In the genomic region with DNA sequence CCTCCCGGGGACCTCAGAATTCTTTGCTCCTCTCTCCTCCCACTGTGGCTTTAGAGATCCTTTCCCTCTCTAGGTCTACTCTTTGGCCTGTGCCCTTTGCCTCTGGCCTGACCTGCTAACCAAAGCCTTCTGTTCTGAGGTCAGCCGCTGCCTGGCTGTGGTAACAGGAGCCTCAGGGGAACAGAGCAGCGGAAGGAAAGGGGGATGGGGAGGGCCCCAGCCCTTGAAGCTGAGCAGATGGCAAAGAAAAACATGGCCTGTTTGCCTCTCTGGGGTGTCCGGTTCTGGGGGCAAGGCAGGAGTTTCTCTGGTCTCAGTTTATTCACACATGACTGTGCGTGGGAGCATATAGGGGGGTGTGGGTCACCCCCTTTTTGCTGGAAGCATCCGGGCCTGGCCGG, we compare ENCODE assay signal across 1 cellular context.
A peak's percentile ranks its signal among the peaks of the same experiment; 100 is the strongest.
TF ChIP-seq lines count a peak whose summit lies in the region.

No MANE protein-coding gene starts in this region.

TF ChIP-seq in HepG2, 621 proteins besides CTCF, POLR2A, EP300 and RAD21 (continued from another document and continues in another):
- TF ChIP-seq, protein P1, sequence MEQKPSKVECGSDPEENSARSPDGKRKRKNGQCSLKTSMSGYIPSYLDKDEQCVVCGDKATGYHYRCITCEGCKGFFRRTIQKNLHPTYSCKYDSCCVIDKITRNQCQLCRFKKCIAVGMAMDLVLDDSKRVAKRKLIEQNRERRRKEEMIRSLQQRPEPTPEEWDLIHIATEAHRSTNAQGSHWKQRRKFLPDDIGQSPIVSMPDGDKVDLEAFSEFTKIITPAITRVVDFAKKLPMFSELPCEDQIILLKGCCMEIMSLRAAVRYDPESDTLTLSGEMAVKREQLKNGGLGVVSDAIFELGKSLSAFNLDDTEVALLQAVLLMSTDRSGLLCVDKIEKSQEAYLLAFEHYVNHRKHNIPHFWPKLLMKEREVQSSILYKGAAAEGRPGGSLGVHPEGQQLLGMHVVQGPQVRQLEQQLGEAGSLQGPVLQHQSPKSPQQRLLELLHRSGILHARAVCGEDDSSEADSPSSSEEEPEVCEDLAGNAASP (CRISPR knock-in tag; IDR thresholded peaks at IDR 0.05; ENCODE audit: borderline replicate concordance) = peak; percentile 95
- TF ChIP-seq, protein P2, sequence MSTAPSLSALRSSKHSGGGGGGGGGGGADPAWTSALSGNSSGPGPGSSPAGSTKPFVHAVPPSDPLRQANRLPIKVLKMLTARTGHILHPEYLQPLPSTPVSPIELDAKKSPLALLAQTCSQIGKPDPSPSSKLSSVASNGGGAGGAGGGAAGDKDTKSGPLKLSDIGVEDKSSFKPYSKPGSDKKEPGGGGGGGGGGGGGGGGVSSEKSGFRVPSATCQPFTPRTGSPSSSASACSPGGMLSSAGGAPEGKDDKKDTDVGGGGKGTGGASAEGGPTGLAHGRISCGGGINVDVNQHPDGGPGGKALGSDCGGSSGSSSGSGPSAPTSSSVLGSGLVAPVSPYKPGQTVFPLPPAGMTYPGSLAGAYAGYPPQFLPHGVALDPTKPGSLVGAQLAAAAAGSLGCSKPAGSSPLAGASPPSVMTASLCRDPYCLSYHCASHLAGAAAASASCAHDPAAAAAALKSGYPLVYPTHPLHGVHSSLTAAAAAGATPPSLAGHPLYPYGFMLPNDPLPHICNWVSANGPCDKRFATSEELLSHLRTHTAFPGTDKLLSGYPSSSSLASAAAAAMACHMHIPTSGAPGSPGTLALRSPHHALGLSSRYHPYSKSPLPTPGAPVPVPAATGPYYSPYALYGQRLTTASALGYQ (CRISPR knock-in tag; IDR thresholded peaks at IDR 0.05) = peak; percentile 37; the same call in 1 of the 2 replicates
- TF ChIP-seq POGZ (CRISPR knock-in tag; IDR thresholded peaks at IDR 0.05) = peak; percentile 68
- TF ChIP-seq, protein P3, sequence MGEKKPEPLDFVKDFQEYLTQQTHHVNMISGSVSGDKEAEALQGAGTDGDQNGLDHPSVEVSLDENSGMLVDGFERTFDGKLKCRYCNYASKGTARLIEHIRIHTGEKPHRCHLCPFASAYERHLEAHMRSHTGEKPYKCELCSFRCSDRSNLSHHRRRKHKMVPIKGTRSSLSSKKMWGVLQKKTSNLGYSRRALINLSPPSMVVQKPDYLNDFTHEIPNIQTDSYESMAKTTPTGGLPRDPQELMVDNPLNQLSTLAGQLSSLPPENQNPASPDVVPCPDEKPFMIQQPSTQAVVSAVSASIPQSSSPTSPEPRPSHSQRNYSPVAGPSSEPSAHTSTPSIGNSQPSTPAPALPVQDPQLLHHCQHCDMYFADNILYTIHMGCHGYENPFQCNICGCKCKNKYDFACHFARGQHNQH (CRISPR knock-in tag; IDR thresholded peaks at IDR 0.05) = peak; percentile 50; the same call in 1 of the 2 replicates
- TF ChIP-seq ARNT2 (CRISPR knock-in tag; IDR thresholded peaks at IDR 0.05; ENCODE audit: low read depth) = peak; percentile 71
- no peak for TF ChIP-seq PAF1 (CRISPR knock-in tag; IDR thresholded peaks at IDR 0.05)
- TF ChIP-seq, protein P4, sequence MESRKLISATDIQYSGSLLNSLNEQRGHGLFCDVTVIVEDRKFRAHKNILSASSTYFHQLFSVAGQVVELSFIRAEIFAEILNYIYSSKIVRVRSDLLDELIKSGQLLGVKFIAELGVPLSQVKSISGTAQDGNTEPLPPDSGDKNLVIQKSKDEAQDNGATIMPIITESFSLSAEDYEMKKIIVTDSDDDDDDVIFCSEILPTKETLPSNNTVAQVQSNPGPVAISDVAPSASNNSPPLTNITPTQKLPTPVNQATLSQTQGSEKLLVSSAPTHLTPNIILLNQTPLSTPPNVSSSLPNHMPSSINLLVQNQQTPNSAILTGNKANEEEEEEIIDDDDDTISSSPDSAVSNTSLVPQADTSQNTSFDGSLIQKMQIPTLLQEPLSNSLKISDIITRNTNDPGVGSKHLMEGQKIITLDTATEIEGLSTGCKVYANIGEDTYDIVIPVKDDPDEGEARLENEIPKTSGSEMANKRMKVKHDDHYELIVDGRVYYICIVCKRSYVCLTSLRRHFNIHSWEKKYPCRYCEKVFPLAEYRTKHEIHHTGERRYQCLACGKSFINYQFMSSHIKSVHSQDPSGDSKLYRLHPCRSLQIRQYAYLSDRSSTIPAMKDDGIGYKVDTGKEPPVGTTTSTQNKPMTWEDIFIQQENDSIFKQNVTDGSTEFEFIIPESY (CRISPR knock-in tag; IDR thresholded peaks at IDR 0.05) = peak; percentile 54; the same call in 1 of the 2 replicates
- no peak for TF ChIP-seq FOXP1 (IDR thresholded peaks at IDR 0.05)
- TF ChIP-seq FOXP1 (CRISPR knock-in tag; IDR thresholded peaks at IDR 0.05) = peak; percentile 47; the same call in 1 of the 2 replicates
- TF ChIP-seq BRCA1 (CRISPR knock-in tag; IDR thresholded peaks at IDR 0.05) = 0 out of 2 replicates have a peak, but pooled peaks have one; percentile 54
- peak; percentile 90 for TF ChIP-seq ZNF264 (CRISPR knock-in tag; IDR thresholded peaks at IDR 0.05)
- TF ChIP-seq, protein P5, sequence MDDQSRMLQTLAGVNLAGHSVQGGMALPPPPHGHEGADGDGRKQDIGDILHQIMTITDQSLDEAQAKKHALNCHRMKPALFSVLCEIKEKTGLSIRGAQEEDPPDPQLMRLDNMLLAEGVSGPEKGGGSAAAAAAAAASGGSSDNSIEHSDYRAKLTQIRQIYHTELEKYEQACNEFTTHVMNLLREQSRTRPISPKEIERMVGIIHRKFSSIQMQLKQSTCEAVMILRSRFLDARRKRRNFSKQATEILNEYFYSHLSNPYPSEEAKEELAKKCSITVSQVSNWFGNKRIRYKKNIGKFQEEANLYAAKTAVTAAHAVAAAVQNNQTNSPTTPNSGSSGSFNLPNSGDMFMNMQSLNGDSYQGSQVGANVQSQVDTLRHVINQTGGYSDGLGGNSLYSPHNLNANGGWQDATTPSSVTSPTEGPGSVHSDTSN (CRISPR knock-in tag; IDR thresholded peaks at IDR 0.05; ENCODE audit: borderline replicate concordance) = no peak
- no peak for TF ChIP-seq NFATC3 (CRISPR knock-in tag; IDR thresholded peaks at IDR 0.05)
- TF ChIP-seq, protein P6, sequence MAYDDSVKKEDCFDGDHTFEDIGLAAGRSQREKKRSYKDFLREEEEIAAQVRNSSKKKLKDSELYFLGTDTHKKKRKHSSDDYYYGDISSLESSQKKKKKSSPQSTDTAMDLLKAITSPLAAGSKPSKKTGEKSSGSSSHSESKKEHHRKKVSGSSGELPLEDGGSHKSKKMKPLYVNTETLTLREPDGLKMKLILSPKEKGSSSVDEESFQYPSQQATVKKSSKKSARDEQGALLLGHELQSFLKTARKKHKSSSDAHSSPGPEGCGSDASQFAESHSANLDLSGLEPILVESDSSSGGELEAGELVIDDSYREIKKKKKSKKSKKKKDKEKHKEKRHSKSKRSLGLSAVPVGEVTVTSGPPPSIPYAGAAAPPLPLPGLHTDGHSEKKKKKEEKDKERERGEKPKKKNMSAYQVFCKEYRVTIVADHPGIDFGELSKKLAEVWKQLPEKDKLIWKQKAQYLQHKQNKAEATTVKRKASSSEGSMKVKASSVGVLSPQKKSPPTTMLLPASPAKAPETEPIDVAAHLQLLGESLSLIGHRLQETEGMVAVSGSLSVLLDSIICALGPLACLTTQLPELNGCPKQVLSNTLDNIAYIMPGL (CRISPR knock-in tag; IDR thresholded peaks at IDR 0.05; ENCODE audit: borderline replicate concordance in 1 of 2, low read depth in 1 of 2) = peak in 1 of 2 experiments; percentile 57; a peak in 1 of 4 replicates
- TF ChIP-seq ZNF263 (CRISPR knock-in tag; IDR thresholded peaks at IDR 0.05) = peak; percentile 87
- no peak for TF ChIP-seq IKZF1 (IDR thresholded peaks at IDR 0.05)
- TF ChIP-seq ZNF224 (CRISPR knock-in tag; IDR thresholded peaks at IDR 0.05) = no peak
- TF ChIP-seq IKZF4 (CRISPR knock-in tag; IDR thresholded peaks at IDR 0.05; ENCODE audit: borderline replicate concordance, low read depth, not compliant biosample characterization) = no peak
- TF ChIP-seq ZNF451 (CRISPR knock-in tag; IDR thresholded peaks at IDR 0.05) = no peak
- TF ChIP-seq, protein P7, sequence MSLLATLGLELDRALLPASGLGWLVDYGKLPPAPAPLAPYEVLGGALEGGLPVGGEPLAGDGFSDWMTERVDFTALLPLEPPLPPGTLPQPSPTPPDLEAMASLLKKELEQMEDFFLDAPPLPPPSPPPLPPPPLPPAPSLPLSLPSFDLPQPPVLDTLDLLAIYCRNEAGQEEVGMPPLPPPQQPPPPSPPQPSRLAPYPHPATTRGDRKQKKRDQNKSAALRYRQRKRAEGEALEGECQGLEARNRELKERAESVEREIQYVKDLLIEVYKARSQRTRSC (CRISPR knock-in tag; IDR thresholded peaks at IDR 0.05; ENCODE audit: low read depth) = no peak
- no peak for TF ChIP-seq ZNF121 (CRISPR knock-in tag; IDR thresholded peaks at IDR 0.05)
- peak; percentile 87 for TF ChIP-seq MED1 (CRISPR knock-in tag; IDR thresholded peaks at IDR 0.05)
- peak; percentile 51; the same call in 1 of the 2 replicates for TF ChIP-seq GATAD1 (CRISPR knock-in tag; IDR thresholded peaks at IDR 0.05)
- TF ChIP-seq TBL1XR1 (IDR thresholded peaks at IDR 0.05; ENCODE audit: borderline replicate concordance, low read length, partially characterized antibody) = no peak
- 0 out of 2 replicates have a peak, but pooled peaks have one; percentile 46 for TF ChIP-seq SMAD3 (CRISPR knock-in tag; IDR thresholded peaks at IDR 0.05)
- no peak for TF ChIP-seq LCORL (IDR thresholded peaks at IDR 0.05)
- TF ChIP-seq LCORL (CRISPR knock-in tag; IDR thresholded peaks at IDR 0.05) = peak; percentile 95
- TF ChIP-seq ZNF749 (CRISPR knock-in tag; IDR thresholded peaks at IDR 0.05; ENCODE audit: borderline replicate concordance) = no peak
- peak; percentile 53; the same call in 1 of the 2 replicates for TF ChIP-seq ELF1 (CRISPR knock-in tag; IDR thresholded peaks at IDR 0.05)
- no peak for TF ChIP-seq ZNF552 (CRISPR knock-in tag; IDR thresholded peaks at IDR 0.05; ENCODE audit: borderline replicate concordance)
- TF ChIP-seq NONO (IDR thresholded peaks at IDR 0.05) = no peak
- peak; percentile 81 for TF ChIP-seq NONO (CRISPR knock-in tag; conservative IDR thresholded peaks at IDR 0.05)
- 0 out of 2 replicates have a peak, but pooled peaks have one; percentile 20 for TF ChIP-seq ZBTB20 (CRISPR knock-in tag; IDR thresholded peaks at IDR 0.05; ENCODE audit: borderline replicate concordance, low read depth)
- peak; percentile 68; the same call in 1 of the 2 replicates for TF ChIP-seq KDM1A (CRISPR knock-in tag; IDR thresholded peaks at IDR 0.05)
- TF ChIP-seq, protein P8, sequence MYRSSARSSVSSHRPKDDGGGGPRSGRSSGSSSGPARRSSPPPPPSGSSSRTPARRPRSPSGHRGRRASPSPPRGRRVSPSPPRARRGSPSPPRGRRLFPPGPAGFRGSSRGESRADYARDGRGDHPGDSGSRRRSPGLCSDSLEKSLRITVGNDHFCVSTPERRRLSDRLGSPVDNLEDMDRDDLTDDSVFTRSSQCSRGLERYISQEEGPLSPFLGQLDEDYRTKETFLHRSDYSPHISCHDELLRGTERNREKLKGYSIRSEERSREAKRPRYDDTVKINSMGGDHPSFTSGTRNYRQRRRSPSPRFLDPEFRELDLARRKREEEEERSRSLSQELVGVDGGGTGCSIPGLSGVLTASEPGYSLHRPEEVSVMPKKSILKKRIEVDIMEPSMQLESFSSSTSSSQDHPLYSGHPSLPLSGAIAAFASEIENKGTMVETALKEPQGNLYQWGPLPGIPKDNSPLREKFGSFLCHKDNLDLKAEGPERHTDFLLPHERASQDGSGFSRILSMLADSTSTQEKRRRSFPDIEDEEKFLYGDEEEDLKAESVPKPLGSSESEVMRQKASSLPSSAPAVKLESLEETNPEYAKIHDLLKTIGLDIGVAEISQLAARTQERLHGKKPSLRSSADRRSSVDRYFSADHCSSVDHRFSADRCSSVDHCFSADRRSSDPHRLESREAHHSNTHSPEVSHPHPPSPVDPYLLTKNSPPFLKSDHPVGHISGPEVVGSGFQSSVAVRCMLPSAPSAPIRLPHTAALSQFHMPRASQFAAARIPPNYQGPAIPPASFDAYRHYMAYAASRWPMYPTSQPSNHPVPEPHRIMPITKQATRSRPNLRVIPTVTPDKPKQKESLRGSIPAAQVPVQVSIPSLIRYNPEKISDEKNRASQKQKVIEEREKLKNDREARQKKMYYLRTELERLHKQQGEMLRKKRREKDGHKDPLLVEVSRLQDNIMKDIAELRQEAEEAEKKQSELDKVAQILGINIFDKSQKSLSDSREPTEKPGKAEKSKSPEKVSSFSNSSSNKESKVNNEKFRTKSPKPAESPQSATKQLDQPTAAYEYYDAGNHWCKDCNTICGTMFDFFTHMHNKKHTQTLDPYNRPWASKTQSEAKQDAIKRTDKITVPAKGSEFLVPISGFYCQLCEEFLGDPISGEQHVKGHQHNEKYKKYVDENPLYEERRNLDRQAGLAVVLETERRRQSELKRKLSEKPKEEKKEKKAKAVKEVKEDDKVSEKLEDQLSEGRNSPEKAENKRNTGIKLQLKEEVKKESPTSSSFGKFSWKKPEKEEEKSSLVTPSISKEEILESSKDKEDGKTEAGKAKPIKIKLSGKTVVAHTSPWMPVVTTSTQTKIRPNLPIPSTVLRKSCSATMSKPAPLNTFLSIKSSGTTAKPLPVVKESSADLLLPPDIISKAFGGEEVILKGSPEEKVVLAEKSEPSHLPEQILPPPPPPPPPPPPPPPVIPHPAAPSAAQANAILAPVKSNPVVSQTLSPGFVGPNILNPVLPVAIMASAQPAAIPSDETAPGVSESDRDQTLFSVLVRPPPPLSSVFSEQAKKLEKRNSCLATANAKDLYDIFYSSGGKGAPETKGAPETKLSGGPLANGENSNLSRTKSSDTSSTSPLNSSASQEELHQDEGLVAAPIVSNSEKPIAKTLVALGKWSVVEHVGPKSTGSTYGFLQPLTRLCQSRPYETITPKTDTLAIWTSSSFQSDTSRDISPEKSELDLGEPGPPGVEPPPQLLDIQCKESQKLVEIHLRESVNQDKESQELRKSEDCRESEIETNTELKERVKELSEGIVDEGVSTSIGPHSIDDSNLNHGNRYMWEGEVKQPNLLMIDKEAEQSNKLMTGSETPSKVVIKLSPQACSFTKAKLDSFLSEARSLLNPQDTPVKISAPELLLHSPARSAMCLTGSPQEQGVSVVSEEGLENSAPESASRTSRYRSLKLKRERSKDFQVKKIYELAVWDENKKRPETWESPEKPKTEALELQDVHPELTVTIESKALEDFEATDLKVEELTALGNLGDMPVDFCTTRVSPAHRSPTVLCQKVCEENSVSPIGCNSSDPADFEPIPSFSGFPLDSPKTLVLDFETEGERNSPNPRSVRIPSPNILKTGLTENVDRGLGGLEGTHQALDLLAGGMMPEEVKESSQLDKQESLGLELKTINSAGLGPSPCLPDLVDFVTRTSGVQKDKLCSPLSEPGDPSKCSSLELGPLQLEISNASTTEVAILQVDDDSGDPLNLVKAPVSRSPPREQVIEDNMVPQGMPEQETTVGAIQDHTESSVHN (CRISPR knock-in tag; IDR thresholded peaks at IDR 0.05) = no peak
- no peak for TF ChIP-seq FLYWCH1 (CRISPR knock-in tag; IDR thresholded peaks at IDR 0.05)
- TF ChIP-seq ZBTB3 (CRISPR knock-in tag; IDR thresholded peaks at IDR 0.05; ENCODE audit: borderline replicate concordance, low read depth) = no peak
- TF ChIP-seq CHD2 (IDR thresholded peaks at IDR 0.05; ENCODE audit: low read depth, low read length) = 0 out of 2 replicates have a peak, but pooled peaks have one; percentile 30
- TF ChIP-seq, protein P9, sequence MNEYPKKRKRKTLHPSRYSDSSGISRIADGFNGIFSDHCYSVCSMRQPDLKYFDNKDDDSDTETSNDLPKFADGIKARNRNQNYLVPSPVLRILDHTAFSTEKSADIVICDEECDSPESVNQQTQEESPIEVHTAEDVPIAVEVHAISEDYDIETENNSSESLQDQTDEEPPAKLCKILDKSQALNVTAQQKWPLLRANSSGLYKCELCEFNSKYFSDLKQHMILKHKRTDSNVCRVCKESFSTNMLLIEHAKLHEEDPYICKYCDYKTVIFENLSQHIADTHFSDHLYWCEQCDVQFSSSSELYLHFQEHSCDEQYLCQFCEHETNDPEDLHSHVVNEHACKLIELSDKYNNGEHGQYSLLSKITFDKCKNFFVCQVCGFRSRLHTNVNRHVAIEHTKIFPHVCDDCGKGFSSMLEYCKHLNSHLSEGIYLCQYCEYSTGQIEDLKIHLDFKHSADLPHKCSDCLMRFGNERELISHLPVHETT (CRISPR knock-in tag; conservative IDR thresholded peaks at IDR 0.05) = 0 out of 2 replicates have a peak, but pooled peaks have one; percentile 38
- no peak for TF ChIP-seq ZNF709 (CRISPR knock-in tag; IDR thresholded peaks at IDR 0.05)
